Comparison of ENCODE assay signal across 11 cellular contexts in the genomic region with DNA sequence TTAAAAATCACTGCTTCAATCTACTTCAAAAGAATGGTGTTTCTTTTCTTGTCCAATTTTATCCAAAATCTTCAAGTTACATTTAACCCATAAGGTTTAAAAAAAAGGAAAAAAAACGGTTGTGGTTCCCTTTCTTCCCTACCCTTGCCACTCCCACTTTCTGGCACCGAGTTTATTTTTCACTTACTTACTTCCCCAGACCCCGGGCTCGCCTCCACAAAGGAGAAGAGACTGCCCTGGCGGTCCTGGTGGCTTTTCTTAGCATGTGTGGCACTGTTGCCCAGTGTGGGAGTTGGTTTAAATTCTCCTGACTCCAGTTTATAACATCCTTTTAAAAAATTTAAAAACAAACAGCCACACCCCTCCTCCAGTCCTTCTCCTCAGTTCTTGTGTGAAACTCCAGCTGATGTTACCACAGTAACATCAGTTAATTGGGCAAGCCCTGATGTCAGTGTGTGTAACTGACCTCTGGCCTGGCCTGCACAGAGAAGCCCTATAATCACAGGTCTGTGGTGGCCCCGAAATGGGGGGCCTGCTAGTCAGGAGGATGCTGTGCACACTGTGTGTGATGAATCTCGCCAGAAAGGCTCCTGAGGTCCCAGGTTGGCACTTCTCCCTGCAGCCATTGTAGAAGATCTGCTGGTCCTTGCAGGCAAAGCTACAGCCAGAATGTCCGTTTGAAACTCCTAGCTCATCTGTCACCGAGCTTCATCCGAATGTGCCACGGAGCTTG. TPM values are rescaled to one million over a fixed set of nuclear protein-coding genes. Genes with fewer than 3 reads are reported as not detected.
DNase-seq lines count a peak whose midpoint lies in the region; ATAC-seq and TF ChIP-seq lines count a peak whose summit lies in the region.
"Had no signal": no experiment of that assay in that cellular context is flagged by ENCODE, and none has a peak within 500 bp of the region (broad histone marks: within the 10 kb centered on the region; RNA-seq: fewer than 3 reads in every experiment).

No MANE protein-coding gene starts in this region.

- CTCF ChIA-PET in CD4-positive, alpha-beta T cell (lab: Charles Lee): no interaction called here
- CTCF ChIA-PET in mammary epithelial cell (lab: Charles Lee; ENCODE audit: low non-redundant PET): interaction anchor here (0.8 kb wide), 1 partner anchor 7 kb away, joined by 3 read pairs; no protein-coding TSS in a partner anchor

- H3K79me2 ChIP-seq in mammary epithelial cell (ENCODE audit: insufficient read depth, low read length): peaks cover 87% of the 10 kb centered on the region

- no peaks in the 10 kb centered on the region for H3K9me3 ChIP-seq in CD4-positive, alpha-beta T cell (ENCODE audit: control insufficient read depth, low read length)
- H3K9me3 ChIP-seq in mammary epithelial cell (replicated peaks; ENCODE audit: insufficient read depth, low read length): no peaks in the 10 kb centered on the region

- no peaks in the 10 kb centered on the region for H3K4me1 ChIP-seq in mammary epithelial cell (ENCODE audit: insufficient read depth, low read length)

- TF ChIP-seq CTCF in CD4-positive, alpha-beta T cell (IDR thresholded peaks at IDR 0.05): no peak
- no peak for TF ChIP-seq CTCF in mammary epithelial cell (conservative IDR thresholded peaks at IDR 0.05 in 1 of 2, IDR thresholded peaks at IDR 0.05 in 1 of 2; ENCODE audit: extremely low read depth in 1 of 2, insufficient read depth in 1 of 2, low read depth in 1 of 2, low read length in 2 of 2)
- no peak for TF ChIP-seq CTCF in nephron (IDR thresholded peaks at IDR 0.05; ENCODE audit: unreplicated experiment in 3 of 3)

- TSS peak; percentile 18 for BruUV-seq in mammary epithelial cell (replicated peaks; lab: Mats Ljungman, UMichigan)

- peaks cover 5% of the 10 kb centered on the region for H3K36me3 ChIP-seq in mammary epithelial cell (ENCODE audit: insufficient read depth, low read length)

- H3K4me2 ChIP-seq in mammary epithelial cell (ENCODE audit: insufficient read depth, low read depth, low read length): no peak overlapping the region

- no peaks in the 10 kb centered on the region for H3K9me3 Mint-ChIP-seq in CD4-positive, alpha-beta T cell
- H3K9me3 Mint-ChIP-seq in nephron: no peaks in the 10 kb centered on the region

- H3K4me3 Mint-ChIP-seq in CD4-positive, alpha-beta T cell: no peak overlapping the region
- no peak overlapping the region for H3K4me3 Mint-ChIP-seq in nephron

- no peak overlapping the region for H3K27ac ChIP-seq in CD4-positive, alpha-beta T cell (ENCODE audit: low read depth, low read length)
- no peak overlapping the region for H3K27ac ChIP-seq in mammary epithelial cell (ENCODE audit: insufficient read depth, low read depth, low read length)

- no peaks in the 10 kb centered on the region for H3K27me3 ChIP-seq in CD4-positive, alpha-beta T cell (ENCODE audit: control insufficient read depth, insufficient read depth, low read length)
- no peaks in the 10 kb centered on the region for H3K27me3 ChIP-seq in mammary epithelial cell (ENCODE audit: insufficient read depth, low read length)

- POLR2A ChIA-PET in CD4-positive, alpha-beta T cell (lab: Charles Lee): interaction anchor here (1.0 to 1.5 kb wide), 2 partner anchors 12 to 20 kb away, joined by 3 to 7 read pairs; partner anchors contain the start of gene SDF2L1

- in situ Hi-C loops in mammary epithelial cell (cut with MboI; ENCODE audit: low sequenced_read_pairs in 2 of 2): no loop called here

- DNase-seq in CD4-positive, alpha-beta T cell: no peak
- DNase-seq in NOMO-1 (lab: John Stamatoyannopoulos, UW; ENCODE audit: unreplicated experiment in 2 of 2) (peak; percentile 31 to 56), mammary epithelial cell (no peak), pons (ENCODE audit: low spot score) (no peak), T1000 (lab: John Stamatoyannopoulos, UW) (no peak)
- DNase-seq: DND-41, NCI-H1048 had no signal

- dilution Hi-C loops in mammary epithelial cell (cut with HindIII; ENCODE audit: low sequenced_read_pairs): no loop called here

- ATAC-seq in CD4-positive, alpha-beta T cell (ENCODE audit: poor library complexity): no peak
- ATAC-seq in HG03135 (IDR thresholded peaks at IDR 0.05; ENCODE audit: unreplicated experiment) (no peak), HG02571 (IDR thresholded peaks at IDR 0.05; ENCODE audit: unreplicated experiment) (no peak)

- no peak overlapping the region for H3K9ac ChIP-seq in mammary epithelial cell (ENCODE audit: insufficient read depth, low read length)

- no peak overlapping the region for H3K4me3 ChIP-seq in mammary epithelial cell (replicated peaks in 1 of 3; ENCODE audit: insufficient read depth in 1 of 3, low read depth in 2 of 3, low read length in 3 of 3)
- H3K4me3 ChIP-seq: lung had no signal

- H4K20me1 ChIP-seq in mammary epithelial cell (ENCODE audit: insufficient read depth, low read length): peaks cover 3% of the 10 kb centered on the region

- H3K4me1 Mint-ChIP-seq in CD4-positive, alpha-beta T cell (ENCODE audit: low read depth): peaks cover 22% of the 10 kb centered on the region
- H3K4me1 Mint-ChIP-seq in nephron: peaks cover 36% of the 10 kb centered on the region

- WGBS in mammary epithelial cell (ENCODE audit: low coverage, missing lambda C conversion rate): 79% methylated on average over 9 of the region's 11 CpGs

- no peak overlapping the region for H2AFZ ChIP-seq in mammary epithelial cell (ENCODE audit: low read depth, low read length)

- peak overlapping the region; percentile 68 for H3K27ac Mint-ChIP-seq in CD4-positive, alpha-beta T cell
- H3K27ac Mint-ChIP-seq in nephron: peak overlapping the region in 2 of 3 experiments; percentile 48 to 65

- no peaks in the 10 kb centered on the region for H3K27me3 Mint-ChIP-seq in CD4-positive, alpha-beta T cell
- H3K27me3 Mint-ChIP-seq in nephron (ENCODE audit: low read depth): no peaks in the 10 kb centered on the region

- peaks cover 37% of the 10 kb centered on the region for H3K36me3 Mint-ChIP-seq in CD4-positive, alpha-beta T cell (ENCODE audit: low read depth)
- peaks cover 20% of the 10 kb centered on the region for H3K36me3 Mint-ChIP-seq in nephron (ENCODE audit: low read depth)

- intact Hi-C loops in CD4-positive, alpha-beta T cell (cut with DNase I, micrococcal nuclease): no loop called here
- intact Hi-C loops in mammary epithelial cell (cut with micrococcal nuclease): no loop called here

RNA-seq across cellular contexts. Expression of gene YDJC, which starts 7.8 kb away (rescaled TPM):
- 10 to 100 TPM; 23.9 to 25.2 TPM for total RNA-seq in CD4-positive, alpha-beta T cell
- total RNA-seq in mammary epithelial cell: 10 to 100 TPM; 33.8 to 47.6 TPM
- polyA plus RNA-seq in mammary epithelial cell: 41.1 TPM
- 29.9 TPM for polyA minus RNA-seq in mammary epithelial cell

RNA-seq across cellular contexts. Expression of gene CCDC116, which starts 10.5 kb away (rescaled TPM):
- under 1 TPM; 0.14 to 0.20 TPM for total RNA-seq in CD4-positive, alpha-beta T cell
- total RNA-seq in mammary epithelial cell: under 1 TPM; 0.17 to 0.31 TPM
- polyA plus RNA-seq in mammary epithelial cell: 0.03 TPM
- not detected for polyA minus RNA-seq in mammary epithelial cell

RNA-seq across cellular contexts. Expression of gene SDF2L1, which starts 20.0 kb away (rescaled TPM):
- total RNA-seq in CD4-positive, alpha-beta T cell: 10 to 100 TPM; 20.0 to 21.2 TPM
- total RNA-seq in mammary epithelial cell: 10 to 100 TPM; 13.3 to 52.0 TPM
- 56.2 TPM for polyA plus RNA-seq in mammary epithelial cell
- polyA minus RNA-seq in mammary epithelial cell: 14.6 TPM

RNA-seq across cellular contexts. Expression of gene PPIL2, which starts 43.8 kb away (rescaled TPM):
- total RNA-seq in CD4-positive, alpha-beta T cell: 10 to 100 TPM; 43.8 to 46.2 TPM
- 10 to 100 TPM; 18.2 to 35.2 TPM for total RNA-seq in mammary epithelial cell
- polyA plus RNA-seq in mammary epithelial cell: 21.8 TPM
- polyA minus RNA-seq in mammary epithelial cell: 35.6 TPM

RNA-seq across cellular contexts. Expression of gene UBE2L3, which starts 54.5 kb away (rescaled TPM):
- total RNA-seq in CD4-positive, alpha-beta T cell: 10 to 100 TPM; 18.7 TPM
- total RNA-seq in mammary epithelial cell: 10 to 100 TPM; 37.5 to 60.1 TPM
- polyA plus RNA-seq in mammary epithelial cell: 57.5 TPM
- 29.6 TPM for polyA minus RNA-seq in mammary epithelial cell

Comparison
In these comparisons a context has a peak if more than half of its experiments do, and no peak if none do; other contexts are left out.
1. DNase-seq: peak in NOMO-1 (2 of 2); none in CD4-positive, alpha-beta T cell (0 of 10), mammary epithelial cell (single experiment), pons (single experiment) and T1000 (single experiment).